In the genomic region with DNA sequence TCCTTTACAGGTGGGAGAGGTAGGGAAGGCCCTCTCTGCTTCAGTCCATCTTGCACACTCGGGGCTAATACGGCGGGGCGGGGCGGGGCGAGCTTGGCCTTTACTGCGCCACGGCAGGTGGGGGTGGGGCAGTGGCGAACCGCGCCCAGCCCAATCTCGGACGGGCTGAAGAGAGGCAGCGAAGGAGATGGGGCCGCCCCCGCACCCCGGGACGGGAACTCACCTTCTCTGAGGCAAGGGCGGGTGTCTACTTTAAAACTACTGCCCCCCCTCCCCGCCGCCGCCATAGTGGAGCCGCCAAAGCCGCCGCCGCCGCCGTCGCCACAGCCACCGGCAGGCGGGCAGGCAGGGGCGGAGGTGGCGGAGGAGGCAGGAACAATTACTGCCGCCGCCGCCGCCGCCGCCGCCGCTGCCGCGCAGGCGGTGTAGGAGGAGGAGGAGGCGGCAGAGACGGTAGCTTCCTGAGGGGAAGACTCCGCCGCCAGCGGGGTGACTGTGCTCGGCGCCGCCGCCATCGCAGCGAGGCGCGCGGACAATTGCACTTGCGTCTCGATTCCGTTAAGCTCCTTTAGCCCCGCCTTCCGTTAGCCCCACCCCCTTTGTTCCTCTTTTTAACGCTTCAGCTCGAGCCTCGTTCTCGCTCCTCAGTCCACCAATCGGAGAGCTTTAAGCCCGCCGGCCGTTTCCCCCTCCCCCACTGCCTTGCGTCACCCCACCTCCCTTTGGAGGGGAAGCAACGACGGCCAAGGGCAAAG, we compare ENCODE assay signal across 8 cellular contexts. TPM values are rescaled to one million over a fixed set of nuclear protein-coding genes. Genes with fewer than 3 reads are reported as not detected.
DNase-seq lines count a peak whose midpoint lies in the region; ATAC-seq and TF ChIP-seq lines count a peak whose summit lies in the region.

A gene (minus strand): TSS at position 534 of the 755 bp plus-strand sequence. CDS start 19 bp downstream, at position 515.

- no peaks in the 10 kb centered on the region for H3F3A ChIP-seq in SU-DHL-6 (ENCODE audit: insufficient read depth)

- H3K9ac ChIP-seq in SU-DHL-6 (ENCODE audit: low read length): peak within 1 kb of the TSS; percentile 71
- H3K9ac ChIP-seq in adipocyte (ENCODE audit: low read length): no peak within 1 kb of the TSS

- H3K79me2 ChIP-seq in SU-DHL-6 (ENCODE audit: insufficient read depth, low read length): no peaks in the 10 kb centered on the region

- peaks cover 4% of the 10 kb centered on the region for H3K36me3 Mint-ChIP-seq in progenitor cell of endocrine pancreas (ENCODE audit: insufficient read depth)

- H3K9me2 ChIP-seq in SU-DHL-6 (replicated peaks; ENCODE audit: insufficient read depth, low read length): no peaks in the 10 kb centered on the region

- H3K27me3 ChIP-seq in SU-DHL-6 (ENCODE audit: low read length) (no peaks in the 10 kb centered on the region), adipocyte (replicated peaks; ENCODE audit: control insufficient read depth, insufficient read depth, low read length) (peaks cover 8% of the 10 kb centered on the region), left ventricle myocardium inferior (ENCODE audit: low read depth) (no peaks in the 10 kb centered on the region), upper lobe of right lung (no peaks in the 10 kb centered on the region)

- ATAC-seq in HG02610 (IDR thresholded peaks at IDR 0.05; ENCODE audit: unreplicated experiment) (peak; percentile 87), upper lobe of right lung (peak; percentile 98)

- no peaks in the 10 kb centered on the region for H3K27me3 Mint-ChIP-seq in progenitor cell of endocrine pancreas

- peak within 1 kb of the TSS; percentile 98 for H3K27ac Mint-ChIP-seq in progenitor cell of endocrine pancreas

- H3K36me3 ChIP-seq in SU-DHL-6 (ENCODE audit: low read length) (no peaks in the 10 kb centered on the region), adipocyte (ENCODE audit: control insufficient read depth, insufficient read depth, low read length, severe bottlenecking) (no peaks in the 10 kb centered on the region), left ventricle myocardium inferior (no peaks in the 10 kb centered on the region), upper lobe of right lung (no peaks in the 10 kb centered on the region)

- H3K27ac ChIP-seq in SU-DHL-6 (ENCODE audit: low read depth, low read length) (peak within 1 kb of the TSS; percentile 77), left ventricle myocardium inferior (replicated peaks) (peak within 1 kb of the TSS; percentile 97), upper lobe of right lung (peak within 1 kb of the TSS; percentile 96)

- H3K4me2 ChIP-seq in SU-DHL-6 (ENCODE audit: low read depth, low read length, poor library complexity, severe bottlenecking): peak within 1 kb of the TSS; percentile 58

- H3K4me3 ChIP-seq in SU-DHL-6 (ENCODE audit: insufficient read depth, low read length, poor library complexity, severe bottlenecking): peak within 1 kb of the TSS; percentile 51
- H3K4me3 ChIP-seq in adipocyte (ENCODE audit: low read length): peak within 1 kb of the TSS; percentile 69
- H3K4me3 ChIP-seq in left ventricle myocardium inferior: peak within 1 kb of the TSS; percentile 83
- peak within 1 kb of the TSS; percentile 60 for H3K4me3 ChIP-seq in upper lobe of right lung

- H2AFZ ChIP-seq in SU-DHL-6 (ENCODE audit: low read depth, low read length, severe bottlenecking): peak within 1 kb of the TSS; percentile 59

- H3K9me3 ChIP-seq in SU-DHL-6 (ENCODE audit: insufficient read depth, low read length) (no peaks in the 10 kb centered on the region), adipocyte (ENCODE audit: control insufficient read depth, low read length) (no peaks in the 10 kb centered on the region), left ventricle myocardium inferior (replicated peaks) (no peaks in the 10 kb centered on the region), upper lobe of right lung (no peaks in the 10 kb centered on the region)

- intact Hi-C loops in left ventricle myocardium inferior (cut with micrococcal nuclease): no loop called here
- intact Hi-C loops in upper lobe of right lung (cut with DNase I): no loop called here

- no peaks in the 10 kb centered on the region for H4K20me1 ChIP-seq in SU-DHL-6 (ENCODE audit: low read depth, low read length)

- DNase-seq in GM10266 (ENCODE audit: extremely low spot score): peak; percentile 50
- peak; percentile 95 for DNase-seq in NCI-H1092 (lab: John Stamatoyannopoulos, UW)
- DNase-seq in adipocyte (ENCODE audit: low read depth): peak; percentile 92
- peak; percentile 94 for DNase-seq in left ventricle myocardium inferior
- peak; percentile 73 for DNase-seq in progenitor cell of endocrine pancreas (ENCODE audit: low spot score, unreplicated experiment)
- peak; percentile 96 for DNase-seq in upper lobe of right lung

- H3K4me1 Mint-ChIP-seq in progenitor cell of endocrine pancreas (ENCODE audit: low read depth): peaks cover 4% of the 10 kb centered on the region

- H3K4me1 ChIP-seq in adipocyte (ENCODE audit: control insufficient read depth, insufficient read depth, low read length): no peaks in the 10 kb centered on the region
- peaks cover 8% of the 10 kb centered on the region for H3K4me1 ChIP-seq in left ventricle myocardium inferior
- no peaks in the 10 kb centered on the region for H3K4me1 ChIP-seq in upper lobe of right lung

- peak within 1 kb of the TSS; percentile 81 for H3K4me3 Mint-ChIP-seq in progenitor cell of endocrine pancreas (ENCODE audit: low read depth)

- TF ChIP-seq CTCF in GM10266 (IDR thresholded peaks at IDR 0.05; ENCODE audit: control insufficient read depth, insufficient read depth, low read depth, missing control alignments) (no peak), SU-DHL-6 (IDR thresholded peaks at IDR 0.05; ENCODE audit: insufficient read depth, low read length, poor library complexity, severe bottlenecking) (no peak), left ventricle myocardium inferior (IDR thresholded peaks at IDR 0.05; ENCODE audit: borderline replicate concordance) (peak; percentile 16), progenitor cell of endocrine pancreas (IDR thresholded peaks at IDR 0.05; ENCODE audit: unreplicated experiment) (no peak), upper lobe of right lung (IDR thresholded peaks at IDR 0.05) (no peak)

- H3K9me3 Mint-ChIP-seq in progenitor cell of endocrine pancreas (ENCODE audit: low read depth): peaks cover 14% of the 10 kb centered on the region

RNA-seq across cellular contexts. Expression of the gene that starts here (rescaled TPM):
- 5.6 TPM for total RNA-seq in left ventricle myocardium inferior
- 11.6 and 12.7 TPM in 2 replicates for total RNA-seq in progenitor cell of endocrine pancreas
- 8.4 TPM for total RNA-seq in upper lobe of right lung

Comparison
In these comparisons a context has a peak if more than half of its experiments do, and no peak if none do; other contexts are left out.
1. Peak in every context shown above with its lines: DNase-seq, ATAC-seq, H3K4me3 ChIP-seq and H3K27ac ChIP-seq.